ENCODE assay signal across 8 cellular contexts in the genomic region with DNA sequence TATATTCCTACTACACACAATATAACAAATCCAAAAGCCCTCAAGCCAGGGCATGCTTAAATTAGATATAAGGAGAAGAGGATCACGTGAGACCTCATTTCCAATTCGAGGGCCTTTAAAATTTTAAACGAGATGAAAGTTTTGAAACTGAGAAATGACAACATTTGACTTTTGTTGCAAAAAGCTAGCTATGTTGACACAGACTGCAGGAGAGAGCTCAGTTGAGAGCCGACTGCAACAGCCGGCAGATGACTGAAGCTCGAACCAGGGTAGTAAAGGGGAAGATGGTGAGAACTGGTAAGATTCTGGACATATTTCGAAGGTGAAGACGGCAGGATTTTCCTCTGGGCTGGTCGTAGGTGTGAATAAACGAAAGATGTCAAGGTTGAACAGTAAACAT. TPM values are rescaled to one million over a fixed set of nuclear protein-coding genes. Genes with fewer than 3 reads are reported as not detected.
DNase-seq lines count a peak whose midpoint lies in the region; ATAC-seq and TF ChIP-seq lines count a peak whose summit lies in the region.

No MANE protein-coding gene starts in this region.

- H3K27ac ChIP-seq in Karpas-422 (ENCODE audit: low read length): peak overlapping the region; percentile 44; the same call in 1 of the 2 replicates

- H3K4me3 ChIP-seq in Karpas-422 (ENCODE audit: low read length) (peak overlapping the region; percentile 74), fibroblast of villous mesenchyme (ENCODE audit: low read depth, low read length) (peak overlapping the region; percentile 95)

- TF ChIP-seq CTCF in fibroblast of villous mesenchyme (IDR thresholded peaks at IDR 0.05; ENCODE audit: insufficient read depth, low read depth, low read length) (no peak), neural crest cell (conservative IDR thresholded peaks at IDR 0.05) (no peak)

- H3K4me2 ChIP-seq in Karpas-422 (ENCODE audit: low read depth, low read length, poor library complexity, severe bottlenecking): peak overlapping the region; percentile 79

- H3K36me3 ChIP-seq in Karpas-422 (ENCODE audit: insufficient read depth, low read length): peaks cover 15% of the 10 kb centered on the region

- peak overlapping the region; percentile 88 for H3K4me3 Mint-ChIP-seq in neural crest cell

- H3K9me3 Mint-ChIP-seq in neural crest cell: no peaks in the 10 kb centered on the region

- DNase-seq in ELR (ENCODE audit: low read depth): peak; percentile 32
- DNase-seq in Karpas-422: peak; percentile 71
- DNase-seq in activated T-cell treated with anti-CD3 and anti-CD28 coated beads for 4 hours: peak; percentile 5
- DNase-seq in fibroblast of villous mesenchyme (ENCODE audit: low read depth): peak; percentile 60
- no peak for DNase-seq in neural crest cell (ENCODE audit: low read depth, low spot score)

- peaks cover 13% of the 10 kb centered on the region for H3K27me3 Mint-ChIP-seq in neural crest cell (ENCODE audit: low read depth)

- H3K36me3 Mint-ChIP-seq in neural crest cell (ENCODE audit: low read depth): no peaks in the 10 kb centered on the region

- H3K9me2 ChIP-seq in Karpas-422 (replicated peaks; ENCODE audit: insufficient read depth, low read length): no peaks in the 10 kb centered on the region

- peak overlapping the region; percentile 69 for H3K27ac Mint-ChIP-seq in neural crest cell (ENCODE audit: unreplicated experiment)

- no peak overlapping the region for H2AFZ ChIP-seq in Karpas-422 (ENCODE audit: low read length)

- peak overlapping the region; percentile 88 for H3K9ac ChIP-seq in Karpas-422 (ENCODE audit: low read length)

- H4K20me1 ChIP-seq in Karpas-422 (ENCODE audit: insufficient read depth, low read depth, low read length): no peaks in the 10 kb centered on the region

- peaks cover 19% of the 10 kb centered on the region for H3K4me1 ChIP-seq in Karpas-422 (ENCODE audit: low read length)

- peaks cover 24% of the 10 kb centered on the region for H3K4me1 Mint-ChIP-seq in neural crest cell

- H3K27me3 ChIP-seq in Karpas-422 (ENCODE audit: low read length): no peaks in the 10 kb centered on the region

- H3K79me2 ChIP-seq in Karpas-422 (ENCODE audit: low read length): peaks cover 55% of the 10 kb centered on the region

- H3K9me3 ChIP-seq in Karpas-422 (ENCODE audit: low read length): no peaks in the 10 kb centered on the region

- no peak for ATAC-seq in HG02588 (IDR thresholded peaks at IDR 0.05; ENCODE audit: unreplicated experiment)
- no peak for ATAC-seq in GM19023 (IDR thresholded peaks at IDR 0.05; ENCODE audit: unreplicated experiment)
- no peak for ATAC-seq in HG02759 (IDR thresholded peaks at IDR 0.05; ENCODE audit: unreplicated experiment)

RNA-seq across cellular contexts. Expression of gene PRMT9, which starts 0.8 kb away (rescaled TPM):
- 13.7 and 21.7 TPM in 2 replicates for total RNA-seq in Karpas-422 (2014; rRNA removed; shearing (Covaris generic); ENCODE audit: low replicate concordance)
- total RNA-seq in fibroblast of villous mesenchyme: 11.2 and 11.3 TPM in 2 replicates
- total RNA-seq in neural crest cell: 8.5 and 10.2 TPM in 2 replicates

RNA-seq across cellular contexts. Expression of gene ARHGAP10, which starts 48.7 kb away (rescaled TPM):
- total RNA-seq in Karpas-422 (2014; rRNA removed; shearing (Covaris generic); ENCODE audit: low replicate concordance): 0.41 TPM in 1 of 2 replicates, not detected in the other
- 41.2 and 41.5 TPM in 2 replicates for total RNA-seq in fibroblast of villous mesenchyme
- 4.0 and 4.2 TPM in 2 replicates for total RNA-seq in neural crest cell
